ENCODE assay signal across 1 cellular context in the genomic region with DNA sequence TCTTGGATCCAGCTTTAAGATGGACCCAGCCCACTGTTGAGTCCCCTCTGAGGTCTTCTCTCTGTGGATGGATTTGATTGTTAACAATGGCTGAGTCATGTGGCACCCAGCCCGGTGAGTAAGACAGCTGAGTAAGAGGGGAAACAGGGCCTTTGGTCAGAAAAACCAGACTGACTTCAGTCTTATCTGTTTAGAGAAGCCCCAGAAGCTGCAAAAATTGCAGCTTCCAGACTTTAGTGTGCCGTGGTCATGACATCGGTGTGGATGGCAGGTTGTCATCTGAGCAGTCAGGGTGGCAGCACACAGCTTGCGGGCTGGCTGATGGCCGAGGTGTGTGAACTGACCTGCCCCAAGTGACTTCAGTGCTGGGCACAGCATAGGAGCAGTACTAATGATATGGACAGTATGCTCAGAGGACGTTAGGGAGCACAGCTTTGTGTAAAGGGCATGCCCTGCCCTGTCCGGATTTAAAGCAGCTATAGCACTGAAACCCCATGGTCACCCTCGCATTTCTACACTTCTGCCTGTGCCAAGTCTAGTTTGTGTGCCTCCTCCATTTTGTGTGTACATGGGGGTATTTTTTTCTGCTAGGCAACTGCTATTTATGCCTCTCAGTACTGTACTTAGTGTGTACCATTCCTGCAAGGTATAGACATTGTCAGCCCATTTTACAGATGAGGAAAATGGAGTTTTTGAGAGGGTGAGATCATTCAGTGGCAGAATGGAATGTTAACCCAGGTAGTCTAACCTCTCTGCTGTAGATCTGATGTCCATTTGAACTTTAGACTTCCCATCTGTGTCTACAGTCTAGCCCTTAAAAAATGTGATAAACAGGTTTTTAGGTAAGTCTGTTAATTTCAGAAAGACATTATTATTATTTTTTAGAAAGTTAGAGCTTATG.
A peak's percentile ranks its signal among the peaks of the same experiment; 100 is the strongest.
TF ChIP-seq lines count a peak whose summit lies in the region.

No MANE protein-coding gene starts in this region.

TF ChIP-seq in SK-N-SH, 30 proteins besides CTCF, POLR2A, EP300 and RAD21 (continued from another document):
- TF ChIP-seq, protein P1, sequence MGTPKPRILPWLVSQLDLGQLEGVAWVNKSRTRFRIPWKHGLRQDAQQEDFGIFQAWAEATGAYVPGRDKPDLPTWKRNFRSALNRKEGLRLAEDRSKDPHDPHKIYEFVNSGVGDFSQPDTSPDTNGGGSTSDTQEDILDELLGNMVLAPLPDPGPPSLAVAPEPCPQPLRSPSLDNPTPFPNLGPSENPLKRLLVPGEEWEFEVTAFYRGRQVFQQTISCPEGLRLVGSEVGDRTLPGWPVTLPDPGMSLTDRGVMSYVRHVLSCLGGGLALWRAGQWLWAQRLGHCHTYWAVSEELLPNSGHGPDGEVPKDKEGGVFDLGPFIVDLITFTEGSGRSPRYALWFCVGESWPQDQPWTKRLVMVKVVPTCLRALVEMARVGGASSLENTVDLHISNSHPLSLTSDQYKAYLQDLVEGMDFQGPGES (IDR thresholded peaks at IDR 0.05; ENCODE audit: low read depth, low read length), result no peak
- peak; percentile 100 for TF ChIP-seq FOSL2 (IDR thresholded peaks at IDR 0.05; ENCODE audit: borderline replicate concordance, low read depth)
- TF ChIP-seq, protein P2, sequence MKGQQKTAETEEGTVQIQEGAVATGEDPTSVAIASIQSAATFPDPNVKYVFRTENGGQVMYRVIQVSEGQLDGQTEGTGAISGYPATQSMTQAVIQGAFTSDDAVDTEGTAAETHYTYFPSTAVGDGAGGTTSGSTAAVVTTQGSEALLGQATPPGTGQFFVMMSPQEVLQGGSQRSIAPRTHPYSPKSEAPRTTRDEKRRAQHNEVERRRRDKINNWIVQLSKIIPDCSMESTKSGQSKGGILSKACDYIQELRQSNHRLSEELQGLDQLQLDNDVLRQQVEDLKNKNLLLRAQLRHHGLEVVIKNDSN (IDR thresholded peaks at IDR 0.05; ENCODE audit: borderline replicate concordance, low read depth), result peak; percentile 56; the same call in 1 of the 2 replicates
- TF ChIP-seq MXI1 (IDR thresholded peaks at IDR 0.05; ENCODE audit: low read depth, low read length), result 0 out of 2 replicates have a peak, but pooled peaks have one; percentile 25
- no peak; the same call in 1 of the 2 replicates for TF ChIP-seq TAF1 (IDR thresholded peaks at IDR 0.05; ENCODE audit: borderline replicate concordance, low read depth, low read length)
- peak; percentile 53; the same call in 1 of the 2 replicates for TF ChIP-seq SIN3A (IDR thresholded peaks at IDR 0.05; ENCODE audit: borderline replicate concordance, low read depth, low read length)
- peak; percentile 71; the same call in 1 of the 2 replicates for TF ChIP-seq POLR2AphosphoS5 (IDR thresholded peaks at IDR 0.05; ENCODE audit: low read depth, low read length)
- no peak for TF ChIP-seq NRF1 (IDR thresholded peaks at IDR 0.05; ENCODE audit: low read depth, low read length)
- TF ChIP-seq REST (IDR thresholded peaks at IDR 0.05; ENCODE audit: low read depth, low read length), result 0 out of 2 replicates have a peak, but pooled peaks have one; percentile 25
- peak; percentile 26; the same call in 1 of the 2 replicates for TF ChIP-seq YY1 (IDR thresholded peaks at IDR 0.05; ENCODE audit: low read depth)
- TF ChIP-seq, protein P3, sequence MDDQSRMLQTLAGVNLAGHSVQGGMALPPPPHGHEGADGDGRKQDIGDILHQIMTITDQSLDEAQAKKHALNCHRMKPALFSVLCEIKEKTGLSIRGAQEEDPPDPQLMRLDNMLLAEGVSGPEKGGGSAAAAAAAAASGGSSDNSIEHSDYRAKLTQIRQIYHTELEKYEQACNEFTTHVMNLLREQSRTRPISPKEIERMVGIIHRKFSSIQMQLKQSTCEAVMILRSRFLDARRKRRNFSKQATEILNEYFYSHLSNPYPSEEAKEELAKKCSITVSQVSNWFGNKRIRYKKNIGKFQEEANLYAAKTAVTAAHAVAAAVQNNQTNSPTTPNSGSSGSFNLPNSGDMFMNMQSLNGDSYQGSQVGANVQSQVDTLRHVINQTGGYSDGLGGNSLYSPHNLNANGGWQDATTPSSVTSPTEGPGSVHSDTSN (IDR thresholded peaks at IDR 0.05), result peak; percentile 83
- TF ChIP-seq CHD2 (IDR thresholded peaks at IDR 0.05; ENCODE audit: low read length, partially characterized antibody), result no peak
- no peak for TF ChIP-seq RCOR1 (IDR thresholded peaks at IDR 0.05; ENCODE audit: low read length)
- peak; percentile 98 for TF ChIP-seq JUND (IDR thresholded peaks at IDR 0.05)
- peak; percentile 66 for TF ChIP-seq MAX (IDR thresholded peaks at IDR 0.05; ENCODE audit: low read depth)
